Comparison of ENCODE assay signal across 32 cellular contexts in the genomic region with DNA sequence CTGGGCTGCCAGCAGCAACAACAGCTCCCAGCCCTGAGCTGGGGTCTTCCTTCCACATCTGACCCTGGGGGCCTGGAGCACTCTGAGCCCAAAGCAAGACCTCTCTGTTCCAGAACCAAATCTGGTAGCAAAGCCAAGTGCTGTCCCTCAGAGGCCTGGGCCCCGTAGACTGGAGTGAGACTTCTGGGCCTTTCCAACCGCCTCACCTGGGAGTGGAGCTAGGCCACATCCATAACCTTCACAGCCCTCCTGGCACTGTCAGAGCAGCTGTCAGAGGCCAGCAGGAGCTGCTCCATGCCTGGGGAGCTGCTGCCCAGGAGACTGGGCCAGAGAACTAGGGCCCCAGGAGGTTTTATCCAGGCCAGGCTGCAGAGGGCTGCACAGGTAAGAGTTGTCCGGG. TPM values are rescaled to one million over a fixed set of nuclear protein-coding genes. Genes with fewer than 3 reads are reported as not detected.
"Had no signal": no experiment of that assay in that cellular context is flagged by ENCODE, and none has a peak within 500 bp of the region (broad histone marks: within the 10 kb centered on the region; RNA-seq: fewer than 3 reads in every experiment).

No MANE protein-coding gene starts in this region.

- H3K9me3 ChIP-seq: gastroesophageal sphincter, psoas muscle, sigmoid colon, testis, transverse colon had no signal

- H3K36me3 ChIP-seq: gastroesophageal sphincter, sigmoid colon, transverse colon had no signal

- H3K27ac Mint-ChIP-seq: activated CD4-positive, alpha-beta memory T cell treated with anti-CD3 and anti-CD28 coated beads for 36 hours; activated CD4-positive, alpha-beta T cell treated with anti-CD3 and anti-CD28 coated beads, Interleukin-2, amount 10 ng/mL, durations not matched to agents 24 days and 14 days; activated T-cell treated with anti-CD3 and anti-CD28 coated beads, Interleukin-2, amount 50 U/mL, for 24 hours; stimulated activated naive B cell treated with anti-CD40 and anti-IgM and Interleukin-4, amounts not matched to agents 10 μg/mL and 1 μg/mL and 100 μg/mL, for 72 hours; T-helper 1 cell treated with Interleukin-12 subunit alpha and Interleukin-12 subunit beta and Interleukin-4 antibody, amounts not matched to agents 30 μg/mL and 1 μg/mL, for 36 hours had no signal

- H3K4me1 ChIP-seq: parathyroid adenoma, psoas muscle, sigmoid colon, testis had no signal

- DNase-seq: activated CD4-positive, alpha-beta memory T cell treated with anti-CD3 and anti-CD28 coated beads for 36 hours; activated CD4-positive, alpha-beta T cell treated with anti-CD3 and anti-CD28 coated beads, Interleukin-2, amount 10 ng/mL, durations not matched to agents 24 days and 14 days; activated CD8-positive, alpha-beta memory T cell treated with anti-CD3 and anti-CD28 coated beads, Interleukin-2, amount 50 U/mL, for 48 hours; activated gamma-delta T cell; activated naive CD4-positive, alpha-beta T cell treated with anti-CD3 and anti-CD28 coated beads, Interleukin-2, amount 50 U/mL, for 16 hours; activated T-cell treated with anti-CD3 and anti-CD28 coated beads, Interleukin-2, amount 50 U/mL, for 24 hours; amygdala; dermis blood vessel endothelial cell; effector CD4-positive, alpha-beta T cell; head of caudate nucleus; hippocampal formation; left cardiac atrium; left ventricle myocardium superior; nucleus accumbens; psoas muscle; sigmoid colon; stimulated activated CD4-positive, alpha-beta T cell treated with anti-CD3 and anti-CD28 coated beads, Interleukin-1b, Interleukin-23, amount 100 ng/mL, for 48 hours; stimulated activated CD4-positive, alpha-beta T cell treated with anti-CD3 and anti-CD28 coated beads, Interleukin-4, amount 100 ng/mL, for 4 hours; stimulated activated CD8-positive, alpha-beta memory T cell treated with anti-CD3 and anti-CD28 coated beads, Interleukin-4, amount 100 ng/mL, for 48 hours; stimulated activated naive B cell treated with anti-CD40 and anti-IgM and Interleukin-4, amounts not matched to agents 10 μg/mL and 1 μg/mL and 100 μg/mL, for 72 hours; SW 1271; T-helper 9 cell; testis; transverse colon had no signal

- H3K4me3 ChIP-seq: gastroesophageal sphincter, psoas muscle, sigmoid colon, smooth muscle cell, testis, transverse colon had no signal

- H3K27ac ChIP-seq: epithelial cell of prostate, gastroesophageal sphincter, parathyroid adenoma, psoas muscle, sigmoid colon, testis, transverse colon, VCaP had no signal

- H3K4me3 Mint-ChIP-seq: activated CD4-positive, alpha-beta memory T cell treated with anti-CD3 and anti-CD28 coated beads for 36 hours; activated CD4-positive, alpha-beta T cell treated with anti-CD3 and anti-CD28 coated beads, Interleukin-2, amount 10 ng/mL, durations not matched to agents 24 days and 14 days; activated T-cell treated with anti-CD3 and anti-CD28 coated beads, Interleukin-2, amount 50 U/mL, for 24 hours; central memory CD8-positive, alpha-beta T cell; stimulated activated naive B cell treated with anti-CD40 and anti-IgM and Interleukin-4, amounts not matched to agents 10 μg/mL and 1 μg/mL and 100 μg/mL, for 72 hours; T-helper 1 cell treated with Interleukin-12 subunit alpha and Interleukin-12 subunit beta and Interleukin-4 antibody, amounts not matched to agents 30 μg/mL and 1 μg/mL, for 36 hours had no signal

- H3K9me3 Mint-ChIP-seq: activated CD4-positive, alpha-beta memory T cell treated with anti-CD3 and anti-CD28 coated beads for 36 hours; activated CD4-positive, alpha-beta T cell treated with anti-CD3 and anti-CD28 coated beads, Interleukin-2, amount 10 ng/mL, durations not matched to agents 24 days and 14 days; activated T-cell treated with anti-CD3 and anti-CD28 coated beads, Interleukin-2, amount 50 U/mL, for 24 hours; central memory CD8-positive, alpha-beta T cell; stimulated activated naive B cell treated with anti-CD40 and anti-IgM and Interleukin-4, amounts not matched to agents 10 μg/mL and 1 μg/mL and 100 μg/mL, for 72 hours; T-helper 1 cell treated with Interleukin-12 subunit alpha and Interleukin-12 subunit beta and Interleukin-4 antibody, amounts not matched to agents 30 μg/mL and 1 μg/mL, for 36 hours had no signal

- H3K36me3 Mint-ChIP-seq: activated CD4-positive, alpha-beta memory T cell treated with anti-CD3 and anti-CD28 coated beads for 36 hours; stimulated activated naive B cell treated with anti-CD40 and anti-IgM and Interleukin-4, amounts not matched to agents 10 μg/mL and 1 μg/mL and 100 μg/mL, for 72 hours had no signal

- ATAC-seq: gastroesophageal sphincter; left cardiac atrium; left ventricle myocardium superior; psoas muscle; stimulated activated naive B cell treated with anti-CD40 and anti-IgM and Interleukin-4, amounts not matched to agents 10 μg/mL and 1 μg/mL and 100 μg/mL, for 72 hours had no signal

- H3K27me3 ChIP-seq: gastroesophageal sphincter, sigmoid colon, testis, transverse colon had no signal

- H3K4me1 Mint-ChIP-seq: activated CD4-positive, alpha-beta T cell treated with anti-CD3 and anti-CD28 coated beads, Interleukin-2, amount 10 ng/mL, durations not matched to agents 24 days and 14 days; central memory CD8-positive, alpha-beta T cell had no signal

- H3K27me3 Mint-ChIP-seq: activated CD4-positive, alpha-beta T cell treated with anti-CD3 and anti-CD28 coated beads, Interleukin-2, amount 10 ng/mL, durations not matched to agents 24 days and 14 days had no signal

RNA-seq across cellular contexts. Expression of a gene that starts 15.4 kb away (rescaled TPM):
- total RNA-seq: activated CD4-positive, alpha-beta memory T cell treated with anti-CD3 and anti-CD28 coated beads for 36 hours; activated CD4-positive, alpha-beta T cell treated with anti-CD3 and anti-CD28 coated beads, Interleukin-2, amount 10 ng/mL, durations not matched to agents 24 days and 14 days; bronchial epithelial cell; dermis blood vessel endothelial cell; psoas muscle; sigmoid colon had no signal
